In the genomic region with DNA sequence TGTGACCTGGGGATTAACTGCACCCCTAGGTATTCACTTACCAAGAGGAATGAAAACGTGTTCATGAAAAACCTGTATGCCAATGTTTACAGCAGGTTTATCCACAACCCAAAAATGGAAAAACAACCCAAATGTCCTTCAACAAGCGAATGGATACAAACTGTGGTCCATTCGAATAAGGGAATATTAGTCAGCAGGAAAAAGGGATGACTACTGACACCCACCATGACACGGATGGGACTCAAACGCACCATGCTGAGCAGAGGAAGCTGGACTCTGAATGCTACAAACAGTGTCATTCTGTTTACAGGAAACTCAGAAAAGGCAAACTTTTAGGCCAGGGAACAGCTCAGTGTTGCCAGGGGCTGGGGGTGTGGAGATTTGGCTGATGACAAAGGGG, we compare ENCODE assay signal across 36 cellular contexts.
"Had no signal": no experiment of that assay in that cellular context is flagged by ENCODE, and none has a peak within 500 bp of the region (broad histone marks: within the 10 kb centered on the region; RNA-seq: fewer than 3 reads in every experiment).

No MANE protein-coding gene starts in this region.

- H3K27me3 Mint-ChIP-seq: activated CD4-positive, alpha-beta T cell treated with anti-CD3 and anti-CD28 coated beads, Interleukin-2, amount 10 ng/mL, durations not matched to agents 24 days and 14 days; activated CD8-positive, alpha-beta memory T cell treated with anti-CD3 and anti-CD28 coated beads, Interleukin-2, amount 10 ng/mL, durations not matched to agents 7 days and 5 days; activated naive CD4-positive, alpha-beta T cell treated with anti-CD3 and anti-CD28 coated beads, Interleukin-2, amount 50 U/mL, for 24 hours; activated naive CD8-positive, alpha-beta T cell treated with anti-CD3 and anti-CD28 coated beads, Interleukin-2, amount 10 ng/mL, durations not matched to agents 7 days and 5 days; central memory CD8-positive, alpha-beta T cell; T-cell had no signal

- H3K9me3 Mint-ChIP-seq: activated CD4-positive, alpha-beta T cell treated with anti-CD3 and anti-CD28 coated beads, Interleukin-2, amount 10 ng/mL, durations not matched to agents 24 days and 14 days; activated naive CD4-positive, alpha-beta T cell treated with anti-CD3 and anti-CD28 coated beads, Interleukin-2, amount 50 U/mL, for 24 hours; activated naive CD8-positive, alpha-beta T cell treated with anti-CD3 and anti-CD28 coated beads, Interleukin-2, amount 10 ng/mL, durations not matched to agents 7 days and 5 days; central memory CD8-positive, alpha-beta T cell; T-cell had no signal

- H3K27ac Mint-ChIP-seq: activated CD4-positive, alpha-beta T cell treated with anti-CD3 and anti-CD28 coated beads, Interleukin-2, amount 10 ng/mL, durations not matched to agents 24 days and 14 days; activated CD8-positive, alpha-beta memory T cell treated with anti-CD3 and anti-CD28 coated beads, Interleukin-2, amount 10 ng/mL, durations not matched to agents 7 days and 5 days; activated naive CD4-positive, alpha-beta T cell treated with anti-CD3 and anti-CD28 coated beads, Interleukin-2, amount 50 U/mL, for 24 hours; activated naive CD8-positive, alpha-beta T cell treated with anti-CD3 and anti-CD28 coated beads, Interleukin-2, amount 10 ng/mL, durations not matched to agents 7 days and 5 days had no signal

- DNase-seq: activated CD4-positive, alpha-beta T cell treated with anti-CD3 and anti-CD28 coated beads for 1 hour; activated CD4-positive, alpha-beta T cell treated with anti-CD3 and anti-CD28 coated beads, Interleukin-2, amount 10 ng/mL, durations not matched to agents 24 days and 14 days; activated CD4-positive, alpha-beta T cell treated with anti-CD3 and anti-CD28 coated beads, Interleukin-2, amount 50 U/mL, for 48 hours; activated CD4-positive, CD25-positive, alpha-beta regulatory T cell; activated CD8-positive, alpha-beta memory T cell treated with anti-CD3 and anti-CD28 coated beads for 24 hours; activated CD8-positive, alpha-beta memory T cell treated with anti-CD3 and anti-CD28 coated beads, Interleukin-2, amount 10 ng/mL, durations not matched to agents 7 days and 5 days; activated CD8-positive, alpha-beta memory T cell treated with anti-CD3 and anti-CD28 coated beads, Interleukin-2, amount 50 U/mL, for 48 hours; activated effector memory CD4-positive, alpha-beta T cell treated with anti-CD3 and anti-CD28 coated beads, Interleukin-2, amount 50 U/mL, for 16 hours; activated naive CD4-positive, alpha-beta T cell; activated naive CD8-positive, alpha-beta T cell treated with anti-CD3 and anti-CD28 coated beads, Interleukin-2, amount 10 ng/mL, durations not matched to agents 7 days and 5 days; activated T-cell treated with anti-CD3 and anti-CD28 coated beads, Interleukin-2, amount 50 U/mL, for 48 hours; amygdala; Kasumi-1; KG1; MG63; NCI-H1048; NCI-H1436 treated with DMSO at 0.1 percent for 48 hours; NCI-H1694 treated with DMSO at 0.1 percent for 48 hours; NCI-H2029 treated with DMSO at 0.1 percent for 48 hours; NCI-H2107; NCI-H2171; NCI-H510A; NCI-H526; NCI-H748 treated with DMSO at 0.1 percent for 48 hours; NK-92 treated with Interleukin-12 subunit alpha and Interleukin-12 subunit beta, amount 100 ng/mL, for 24 hours; PC-3; Peyer's patch; RPMI8226; SIG-M5; T-cell; T-helper 2 cell; T-helper 9 cell; WERI-Rb-1 had no signal

- H3K36me3 Mint-ChIP-seq: activated naive CD4-positive, alpha-beta T cell treated with anti-CD3 and anti-CD28 coated beads, Interleukin-2, amount 50 U/mL, for 24 hours had no signal

- H3K4me3 Mint-ChIP-seq: activated CD4-positive, alpha-beta T cell treated with anti-CD3 and anti-CD28 coated beads, Interleukin-2, amount 10 ng/mL, durations not matched to agents 24 days and 14 days; activated CD8-positive, alpha-beta memory T cell treated with anti-CD3 and anti-CD28 coated beads, Interleukin-2, amount 10 ng/mL, durations not matched to agents 7 days and 5 days; activated naive CD4-positive, alpha-beta T cell treated with anti-CD3 and anti-CD28 coated beads, Interleukin-2, amount 50 U/mL, for 24 hours; activated naive CD8-positive, alpha-beta T cell treated with anti-CD3 and anti-CD28 coated beads, Interleukin-2, amount 10 ng/mL, durations not matched to agents 7 days and 5 days; central memory CD8-positive, alpha-beta T cell; T-cell had no signal

- ATAC-seq: activated CD8-positive, alpha-beta memory T cell treated with anti-CD3 and anti-CD28 coated beads, Interleukin-2, amount 10 ng/mL, durations not matched to agents 7 days and 5 days; PC-3; SK-N-SH treated with all-trans-retinoic acid at 6 μM for 48 hours; T-cell had no signal
